27 cellular contexts compared by ENCODE assay signal in genomic region chr10:98378722-98379121, GRCh38.
"Had no signal": no experiment of that assay in that cellular context is flagged by ENCODE, and none has a peak within 500 bp of the region (broad histone marks: within the 10 kb centered on the region; RNA-seq: fewer than 3 reads in every experiment).

No MANE protein-coding gene starts in this region.

- H3K9me3 ChIP-seq: right lobe of liver, thoracic aorta, vagina had no signal

- H3K4me3 Mint-ChIP-seq: activated naive CD8-positive, alpha-beta T cell treated with anti-CD3 and anti-CD28 coated beads for 36 hours; activated T-cell treated with anti-CD3 and anti-CD28 coated beads, Interleukin-2, amount 50 U/mL, for 24 hours; activated T-helper 17 cell treated with anti-CD3 and anti-CD28 coated beads, Interleukin-2, amount 50 U/mL, for 72 hours; memory B cell; naive B cell; stimulated activated naive B cell treated with anti-CD40 and anti-IgM and Interleukin-4, amounts not matched to agents 10 μg/mL and 1 μg/mL and 100 μg/mL, for 72 hours; type B pancreatic cell; WTC11 had no signal

- H3K9me3 Mint-ChIP-seq: activated T-helper 17 cell treated with anti-CD3 and anti-CD28 coated beads, Interleukin-2, amount 50 U/mL, for 72 hours; memory B cell; stimulated activated naive B cell treated with anti-CD40 and anti-IgM and Interleukin-4, amounts not matched to agents 10 μg/mL and 1 μg/mL and 100 μg/mL, for 72 hours had no signal

- H3K27me3 Mint-ChIP-seq: activated naive CD8-positive, alpha-beta T cell treated with anti-CD3 and anti-CD28 coated beads for 36 hours had no signal

- DNase-seq: activated CD4-positive, alpha-beta T cell treated with anti-CD3 and anti-CD28 coated beads, Interleukin-2, amount 50 U/mL, for 4 hours; activated CD8-positive, alpha-beta memory T cell treated with anti-CD3 and anti-CD28 coated beads for 24 hours; activated CD8-positive, alpha-beta memory T cell treated with anti-CD3 and anti-CD28 coated beads, Interleukin-2, amount 50 U/mL, for 4 hours; activated naive CD4-positive, alpha-beta T cell treated with Interleukin-2 at 50 U/mL for 16 hours; activated naive CD8-positive, alpha-beta T cell treated with anti-CD3 and anti-CD28 coated beads for 36 hours; activated T-cell treated with anti-CD3 and anti-CD28 coated beads, Interleukin-2, amount 50 U/mL, for 24 hours; amniotic stem cell; cerebellar nuclear complex; effector CD4-positive, alpha-beta T cell; erythroblast; heart left ventricle; left colon; naive B cell; occipital lobe; right lobe of liver; small intestine; stimulated activated CD4-positive, alpha-beta T cell treated with anti-CD3 and anti-CD28 coated beads, Interleukin-15, amount 100 ng/mL, for 24 hours; stimulated activated naive B cell treated with anti-CD40 and anti-IgM and Interleukin-4, amounts not matched to agents 10 μg/mL and 1 μg/mL and 100 μg/mL, for 72 hours; T-helper 9 cell had no signal

- ATAC-seq: activated T-helper 17 cell treated with anti-CD3 and anti-CD28 coated beads, Interleukin-2, amount 50 U/mL, for 72 hours; gastroesophageal sphincter; heart left ventricle; left colon; right lobe of liver; stimulated activated naive B cell treated with anti-CD40 and anti-IgM and Interleukin-4, amounts not matched to agents 10 μg/mL and 1 μg/mL and 100 μg/mL, for 72 hours; WTC11 had no signal

- H3K27ac Mint-ChIP-seq: activated naive CD8-positive, alpha-beta T cell treated with anti-CD3 and anti-CD28 coated beads for 36 hours; activated T-cell treated with anti-CD3 and anti-CD28 coated beads, Interleukin-2, amount 50 U/mL, for 24 hours; activated T-helper 17 cell treated with anti-CD3 and anti-CD28 coated beads, Interleukin-2, amount 50 U/mL, for 72 hours; memory B cell; stimulated activated naive B cell treated with anti-CD40 and anti-IgM and Interleukin-4, amounts not matched to agents 10 μg/mL and 1 μg/mL and 100 μg/mL, for 72 hours; type B pancreatic cell; WTC11 had no signal

- H3K4me1 ChIP-seq: right lobe of liver, vagina had no signal

- H3K4me1 Mint-ChIP-seq: activated naive CD8-positive, alpha-beta T cell treated with anti-CD3 and anti-CD28 coated beads for 36 hours; activated T-helper 17 cell treated with anti-CD3 and anti-CD28 coated beads, Interleukin-2, amount 50 U/mL, for 72 hours; memory B cell had no signal

- FAIRE-seq: keratinocyte, small intestine had no signal

- H3K4me3 ChIP-seq: gastroesophageal sphincter, heart left ventricle, right lobe of liver, thoracic aorta, vagina had no signal

- H3K36me3 ChIP-seq: right lobe of liver, thoracic aorta had no signal

- H3K36me3 Mint-ChIP-seq: naive B cell had no signal

- H3K27ac ChIP-seq: gastroesophageal sphincter, heart left ventricle, right lobe of liver, thoracic aorta, vagina had no signal

- H3K27me3 ChIP-seq: gastroesophageal sphincter, right lobe of liver, vagina had no signal
